8 cellular contexts compared by ENCODE assay signal in the genomic region with DNA sequence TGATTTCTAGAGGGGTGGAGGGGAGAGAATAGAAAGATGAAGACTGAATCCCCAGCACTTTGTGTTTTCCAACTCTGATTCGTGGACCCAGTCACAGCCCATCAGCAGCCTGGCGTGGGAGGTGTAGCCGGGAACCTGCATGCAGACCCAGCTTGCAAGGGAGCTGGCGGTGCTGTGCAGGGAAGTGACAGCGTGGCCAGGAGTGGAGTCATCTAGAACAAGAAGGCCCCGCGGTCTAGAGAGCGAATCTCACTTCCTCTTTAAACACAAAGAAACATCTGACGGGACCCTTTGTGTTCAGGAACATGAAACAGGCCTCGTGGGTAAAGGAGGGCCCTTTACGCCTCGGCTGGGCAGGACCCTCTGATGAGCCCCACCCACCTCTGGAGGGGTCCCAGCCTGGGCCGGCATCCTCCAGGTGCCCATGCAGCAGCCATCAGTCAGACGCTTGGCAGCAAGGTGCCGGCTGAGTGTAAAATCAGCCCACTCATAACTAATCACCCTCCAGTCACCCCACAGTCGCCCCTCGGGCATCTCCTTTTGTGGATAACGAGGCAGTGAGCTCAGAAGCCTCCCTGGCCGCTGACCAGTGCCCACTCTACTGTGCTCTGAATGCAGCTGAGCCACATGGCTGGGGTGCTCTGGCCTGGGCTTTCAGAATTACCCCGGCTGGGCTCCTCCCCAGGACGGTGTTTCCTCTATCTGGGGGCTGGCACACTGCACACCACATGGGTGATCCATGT. TPM values are rescaled to one million over a fixed set of nuclear protein-coding genes. Genes with fewer than 3 reads are reported as not detected.
A peak's percentile ranks its signal among the peaks of the same experiment; 100 is the strongest.
DNase-seq lines count a peak whose midpoint lies in the region; ATAC-seq lines count a peak whose summit lies in the region.

No MANE protein-coding gene starts in this region.

- H3K27me3 ChIP-seq in CD4-positive, alpha-beta memory T cell (ENCODE audit: insufficient read depth, low read length), result no peaks in the 10 kb centered on the region
- H3K27me3 ChIP-seq in H7 (ENCODE audit: control insufficient read depth, insufficient read depth, low read length), result peaks cover 17% of the 10 kb centered on the region

- no peaks in the 10 kb centered on the region for H3K9me3 ChIP-seq in CD4-positive, alpha-beta memory T cell (ENCODE audit: control insufficient read depth in 1 of 2, low read length in 2 of 2)

- H3K27me3 Mint-ChIP-seq in CD4-positive, alpha-beta memory T cell, result no peaks in the 10 kb centered on the region
- H3K27me3 Mint-ChIP-seq in activated CD4-positive, alpha-beta memory T cell treated with anti-CD3 and anti-CD28 coated beads, Interleukin-2, amount 10 ng/mL, durations not matched to agents 7 days and 5 days, result no peaks in the 10 kb centered on the region

- no peak overlapping the region for H3K4me3 ChIP-seq in CD4-positive, alpha-beta memory T cell (ENCODE audit: low read length in 2 of 2)
- H3K4me3 ChIP-seq in H7 (ENCODE audit: insufficient read depth, low read depth, low read length), result no peak overlapping the region

- peak; percentile 53 to 78 (median 53) for DNase-seq in CD4-positive, alpha-beta memory T cell
- DNase-seq in activated CD4-positive, alpha-beta memory T cell treated with anti-CD3 and anti-CD28 coated beads, Interleukin-2, amount 10 ng/mL, durations not matched to agents 7 days and 5 days, result peak; percentile 77
- DNase-seq in left ventricle myocardium superior (peak; percentile 69), H7 (no peak), SHP77 (lab: John Stamatoyannopoulos, UW) (no peak)
- peak; percentile 76 for DNase-seq in stimulated activated naive CD8-positive, alpha-beta T cell treated with anti-CD3 and anti-CD28 coated beads, Interleukin-15, Interleukin-2, amounts not matched to agents 100 U/mL and 50 U/mL, for 24 hours

- peak overlapping the region; percentile 58 for H3K27ac ChIP-seq in CD4-positive, alpha-beta memory T cell (ENCODE audit: low read depth, low read length)

- ATAC-seq in GM19468 (IDR thresholded peaks at IDR 0.05; ENCODE audit: extremely low read depth, unreplicated experiment), result peak; percentile 44
- peak; percentile 53 for ATAC-seq in HG03565 (IDR thresholded peaks at IDR 0.05; ENCODE audit: unreplicated experiment)
- peak; percentile 3 for ATAC-seq in left ventricle myocardium superior
- ATAC-seq in stimulated activated naive CD8-positive, alpha-beta T cell treated with anti-CD3 and anti-CD28 coated beads, Interleukin-15, Interleukin-2, amounts not matched to agents 100 U/mL and 50 U/mL, for 24 hours, result peak; percentile 63

- CTCF ChIA-PET in CD4-positive, alpha-beta memory T cell (lab: Charles Lee; ENCODE audit: partially characterized antibody), result interaction anchor here (1.1 to 2.2 kb wide), 3 partner anchors 12 to 22 kb away, joined by 4 to 10 read pairs (median 4); no protein-coding TSS in a partner anchor
- CTCF ChIA-PET in activated CD4-positive, alpha-beta memory T cell treated with anti-CD3 and anti-CD28 coated beads, Interleukin-2, amount 10 ng/mL, durations not matched to agents 7 days and 5 days (lab: Charles Lee), result interaction anchor here (0.8 to 4.5 kb wide), 4 partner anchors 21 to 111 kb away, joined by 4 to 26 read pairs (median 6); partner anchors contain the start of gene ZC3H18

- H3K4me1 ChIP-seq in CD4-positive, alpha-beta memory T cell (ENCODE audit: insufficient read depth, low read length), result peaks cover 49% of the 10 kb centered on the region

- POLR2A ChIA-PET in CD4-positive, alpha-beta memory T cell (lab: Charles Lee; ENCODE audit: partially characterized antibody), result interaction anchor here (0.7 to 8.0 kb wide), 10 partner anchors 11 to 175 kb away, joined by 3 to 91 read pairs (median 6); partner anchors contain the start of genes CTU2, CYBA, GALNS and MVD
- POLR2A ChIA-PET in activated CD4-positive, alpha-beta memory T cell treated with anti-CD3 and anti-CD28 coated beads, Interleukin-2, amount 10 ng/mL, durations not matched to agents 7 days and 5 days (lab: Charles Lee), result interaction anchor here (0.8 to 4.2 kb wide), 6 partner anchors 11 to 124 kb away, joined by 3 to 48 read pairs (median 4); no protein-coding TSS in a partner anchor

- H3K9me3 Mint-ChIP-seq in CD4-positive, alpha-beta memory T cell, result no peaks in the 10 kb centered on the region
- no peaks in the 10 kb centered on the region for H3K9me3 Mint-ChIP-seq in activated CD4-positive, alpha-beta memory T cell treated with anti-CD3 and anti-CD28 coated beads, Interleukin-2, amount 10 ng/mL, durations not matched to agents 7 days and 5 days

- H3K36me3 ChIP-seq in CD4-positive, alpha-beta memory T cell (ENCODE audit: insufficient read depth, low read length), result peaks cover 33% of the 10 kb centered on the region
- H3K36me3 ChIP-seq in H7 (replicated peaks; ENCODE audit: control insufficient read depth, insufficient read depth, low read length), result no peaks in the 10 kb centered on the region

- H3K4me1 Mint-ChIP-seq in CD4-positive, alpha-beta memory T cell, result peaks cover 23 to 49% (median 37%) of the 10 kb centered on the region in 4 donors
- peaks cover 41% of the 10 kb centered on the region for H3K4me1 Mint-ChIP-seq in activated CD4-positive, alpha-beta memory T cell treated with anti-CD3 and anti-CD28 coated beads, Interleukin-2, amount 10 ng/mL, durations not matched to agents 7 days and 5 days

- H3K27ac Mint-ChIP-seq in CD4-positive, alpha-beta memory T cell, result peak overlapping the region; percentile 88 to 98 (median 93)
- H3K27ac Mint-ChIP-seq in activated CD4-positive, alpha-beta memory T cell treated with anti-CD3 and anti-CD28 coated beads, Interleukin-2, amount 10 ng/mL, durations not matched to agents 7 days and 5 days, result peak overlapping the region; percentile 92

- peak overlapping the region; percentile 74 to 90 (median 80) for H3K4me3 Mint-ChIP-seq in CD4-positive, alpha-beta memory T cell
- peak overlapping the region; percentile 68 for H3K4me3 Mint-ChIP-seq in activated CD4-positive, alpha-beta memory T cell treated with anti-CD3 and anti-CD28 coated beads, Interleukin-2, amount 10 ng/mL, durations not matched to agents 7 days and 5 days

- peaks cover 3 to 22% of the 10 kb centered on the region in 2 donors for H3K36me3 Mint-ChIP-seq in CD4-positive, alpha-beta memory T cell
- peaks cover 29% of the 10 kb centered on the region for H3K36me3 Mint-ChIP-seq in activated CD4-positive, alpha-beta memory T cell treated with anti-CD3 and anti-CD28 coated beads, Interleukin-2, amount 10 ng/mL, durations not matched to agents 7 days and 5 days (ENCODE audit: low read depth)

- intact Hi-C loops in CD4-positive, alpha-beta memory T cell (cut with micrococcal nuclease), result loop anchor here (1.0 kb wide), 1 partner anchor 19 kb away; no protein-coding TSS in a partner anchor
- intact Hi-C loops in left ventricle myocardium superior (cut with micrococcal nuclease), result no loop called here

RNA-seq across cellular contexts. Expression of gene SNAI3, which starts 4.4 kb away (rescaled TPM):
- total RNA-seq in CD4-positive, alpha-beta memory T cell, result 10 to 100 TPM; 14.0 to 15.7 TPM
- polyA plus RNA-seq in CD4-positive, alpha-beta memory T cell, result 10 to 100 TPM; 11.6 to 22.9 TPM
- 10 to 100 TPM; 16.5 to 16.6 TPM for total RNA-seq in activated CD4-positive, alpha-beta memory T cell treated with anti-CD3 and anti-CD28 coated beads, Interleukin-2, amount 10 ng/mL, durations not matched to agents 7 days and 5 days
- 3.8 TPM for total RNA-seq in left ventricle myocardium superior
- 2.0 and 2.9 TPM in 2 replicates for total RNA-seq in H7 (2014; rRNA removed; shearing (Covaris generic))

RNA-seq across cellular contexts. Expression of gene MVD, which starts 19.0 kb away (rescaled TPM):
- 10 to 100 TPM; 49.2 to 57.0 TPM for total RNA-seq in CD4-positive, alpha-beta memory T cell
- polyA plus RNA-seq in CD4-positive, alpha-beta memory T cell, result 10 to 100 TPM; 15.6 to 22.7 TPM
- total RNA-seq in activated CD4-positive, alpha-beta memory T cell treated with anti-CD3 and anti-CD28 coated beads, Interleukin-2, amount 10 ng/mL, durations not matched to agents 7 days and 5 days, result 100 to 1,000 TPM; 134 to 139 TPM
- total RNA-seq in left ventricle myocardium superior, result 23.9 TPM
- 98.8 and 100 TPM in 2 replicates for total RNA-seq in H7 (2014; rRNA removed; shearing (Covaris generic))

RNA-seq across cellular contexts. Expression of gene RNF166, which starts 24.3 kb away (rescaled TPM):
- 100 to 1,000 TPM; 129 to 137 TPM for total RNA-seq in CD4-positive, alpha-beta memory T cell
- 10 to 100 TPM; 90.5 to 92.9 TPM for polyA plus RNA-seq in CD4-positive, alpha-beta memory T cell
- 100 to 1,000 TPM; 155 to 156 TPM for total RNA-seq in activated CD4-positive, alpha-beta memory T cell treated with anti-CD3 and anti-CD28 coated beads, Interleukin-2, amount 10 ng/mL, durations not matched to agents 7 days and 5 days
- 16.2 TPM for total RNA-seq in left ventricle myocardium superior
- 44.6 and 45.3 TPM in 2 replicates for total RNA-seq in H7 (2014; rRNA removed; shearing (Covaris generic))

RNA-seq across cellular contexts. Expression of gene CTU2, which starts 24.4 kb away (rescaled TPM):
- total RNA-seq in CD4-positive, alpha-beta memory T cell, result 10 to 100 TPM; 20.4 to 21.1 TPM
- polyA plus RNA-seq in CD4-positive, alpha-beta memory T cell, result 10 to 100 TPM; 11.5 to 13.6 TPM
- total RNA-seq in activated CD4-positive, alpha-beta memory T cell treated with anti-CD3 and anti-CD28 coated beads, Interleukin-2, amount 10 ng/mL, durations not matched to agents 7 days and 5 days, result 10 to 100 TPM; 16.5 to 17.3 TPM
- 22.7 TPM for total RNA-seq in left ventricle myocardium superior
- total RNA-seq in H7 (2014; rRNA removed; shearing (Covaris generic)), result 33.1 and 38.4 TPM in 2 replicates

RNA-seq across cellular contexts. Expression of gene CYBA, which starts 31.0 kb away (rescaled TPM):
- 100 to 1,000 TPM; 383 to 386 TPM for total RNA-seq in CD4-positive, alpha-beta memory T cell
- polyA plus RNA-seq in CD4-positive, alpha-beta memory T cell, result 1,000 to 10,000 TPM in 1 of 2 donors, 100 to 1,000 TPM in 1; 689 to 1,286 TPM
- total RNA-seq in activated CD4-positive, alpha-beta memory T cell treated with anti-CD3 and anti-CD28 coated beads, Interleukin-2, amount 10 ng/mL, durations not matched to agents 7 days and 5 days, result 100 to 1,000 TPM; 580 to 588 TPM
- total RNA-seq in left ventricle myocardium superior, result 48.6 TPM
- 199 and 215 TPM in 2 replicates for total RNA-seq in H7 (2014; rRNA removed; shearing (Covaris generic))

Comparison
In these comparisons a context has a peak if more than half of its experiments do, and no peak if none do; other contexts are left out.
1. DNase-seq: peak in CD4-positive, alpha-beta memory T cell (5 of 5), activated CD4-positive, alpha-beta memory T cell treated with anti-CD3 and anti-CD28 coated beads, Interleukin-2, amount 10 ng/mL, durations not matched to agents 7 days and 5 days (single experiment), left ventricle myocardium superior (single experiment) and stimulated activated naive CD8-positive, alpha-beta T cell treated with anti-CD3 and anti-CD28 coated beads, Interleukin-15, Interleukin-2, amounts not matched to agents 100 U/mL and 50 U/mL, for 24 hours (single experiment); none in H7 (single experiment) and SHP77 (0 of 2).
2. ATAC-seq: peak in every context shown above with its lines; median percentile 63 in stimulated activated naive CD8-positive, alpha-beta T cell treated with anti-CD3 and anti-CD28 coated beads, Interleukin-15, Interleukin-2, amounts not matched to agents 100 U/mL and 50 U/mL, for 24 hours; 53 in HG03565; 44 in GM19468; 3 in left ventricle myocardium superior.